12 cellular contexts compared by ENCODE assay signal in the genomic region with DNA sequence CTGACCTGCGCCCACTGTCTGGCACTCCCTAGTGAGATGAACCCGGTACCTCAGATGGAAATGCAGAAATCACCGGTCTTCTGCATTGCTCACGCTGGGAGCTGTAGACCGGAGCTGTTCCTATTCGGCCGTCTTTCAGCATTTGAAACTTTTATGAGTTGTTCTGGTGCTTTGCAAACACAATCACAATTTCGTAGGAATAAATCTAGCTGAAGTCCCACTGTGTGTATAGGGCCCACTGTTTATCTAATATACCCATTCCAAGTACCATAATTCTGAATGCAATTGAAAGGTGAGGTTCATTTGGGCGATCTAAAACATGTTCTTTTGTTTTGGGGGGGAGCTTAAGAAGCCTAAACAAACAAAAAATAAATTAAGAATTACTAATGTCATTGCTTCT.
DNase-seq lines count a peak whose midpoint lies in the region; TF ChIP-seq lines count a peak whose summit lies in the region.
"Had no signal": no experiment of that assay in that cellular context is flagged by ENCODE, and none has a peak within 500 bp of the region (broad histone marks: within the 10 kb centered on the region; RNA-seq: fewer than 3 reads in every experiment).

No MANE protein-coding gene starts in this region.

- peak overlapping the region; percentile 39; the same call in 1 of the 2 replicates for H3K4me2 ChIP-seq in KMS-11

- no peaks in the 10 kb centered on the region for H3K27me3 ChIP-seq in Caco-2 (replicated peaks; ENCODE audit: control insufficient read depth, insufficient read depth, low read length)
- H3K27me3 ChIP-seq in KMS-11 (ENCODE audit: insufficient read depth, low read depth), result no peaks in the 10 kb centered on the region
- H3K27me3 ChIP-seq in breast epithelium, result no peaks in the 10 kb centered on the region
- no peaks in the 10 kb centered on the region for H3K27me3 ChIP-seq in kidney epithelial cell (ENCODE audit: control insufficient read depth, insufficient read depth, low read length)

- H3K4me1 ChIP-seq in Caco-2 (no peaks in the 10 kb centered on the region), KMS-11 (ENCODE audit: low read depth, poor library complexity, severe bottlenecking) (no peaks in the 10 kb centered on the region), breast epithelium (no peaks in the 10 kb centered on the region)

- H3K79me2 ChIP-seq in KMS-11 (ENCODE audit: insufficient read depth, low read depth), result no peaks in the 10 kb centered on the region

- H3K27ac Mint-ChIP-seq in Caco-2 (ENCODE audit: unreplicated experiment), result no peak overlapping the region
- H3K27ac Mint-ChIP-seq: T-cell had no signal

- H3K27me3 Mint-ChIP-seq in Caco-2 (ENCODE audit: insufficient read depth, unreplicated experiment), result peaks cover 3% of the 10 kb centered on the region

- TF ChIP-seq CTCF in Caco-2 (IDR thresholded peaks at IDR 0.05; ENCODE audit: insufficient read depth in 1 of 2, low read depth in 1 of 2, low read length in 1 of 2, severe bottlenecking in 1 of 2, unreplicated experiment in 1 of 2) (no peak), KMS-11 (conservative IDR thresholded peaks at IDR 0.05; ENCODE audit: low read depth, low read length) (no peak), breast epithelium (IDR thresholded peaks at IDR 0.05) (no peak), kidney epithelial cell (IDR thresholded peaks at IDR 0.05; ENCODE audit: insufficient read depth, low read length, poor library complexity, severe bottlenecking) (no peak)

- H3K4me1 Mint-ChIP-seq in Caco-2 (ENCODE audit: low read depth, unreplicated experiment), result peaks cover 6% of the 10 kb centered on the region
- H3K4me1 Mint-ChIP-seq: T-cell had no signal

- no TSS peak for BruUV-seq in Caco-2 (replicated peaks; lab: Mats Ljungman, UMichigan)

- intact Hi-C loops in Caco-2 (cut with micrococcal nuclease; ENCODE audit: unreplicated experiment) (no loop called here), breast epithelium (cut with DNase I; ENCODE audit: low total_unique reads) (no loop called here)

- DNase-seq in Caco-2, result no peak
- no peak for DNase-seq in breast epithelium (ENCODE audit: low spot score in 2 of 2)
- no peak for DNase-seq in kidney epithelial cell (ENCODE audit: low read depth)
- DNase-seq in kidney tubule cell (ENCODE audit: low spot score), result no peak
- DNase-seq in activated CD4-positive, alpha-beta T cell treated with anti-CD3 and anti-CD28 coated beads for 4 hours, result no peak
- DNase-seq in NCI-H226, result no peak
- no peak for DNase-seq in KG1 (lab: John Stamatoyannopoulos, UW)
- DNase-seq: activated CD4-positive, alpha-beta T cell treated with anti-CD3 and anti-CD28 coated beads for 1 hour; mesenchymal stem cell; posterior cingulate gyrus; T-cell had no signal

- no peak for TF ChIP-seq POLR2A in breast epithelium (IDR thresholded peaks at IDR 0.05)

- POLR2A ChIA-PET in Caco-2 (lab: Charles Lee), result interaction anchor here (0.7 kb wide), 1 partner anchor 12 kb away, joined by 3 read pairs; no protein-coding TSS in a partner anchor

- CTCF ChIA-PET in Caco-2 (lab: Charles Lee), result no interaction called here

- H3K9ac ChIP-seq in KMS-11, result peak overlapping the region; percentile 25; the same call in 1 of the 2 replicates

- H3K27ac ChIP-seq in KMS-11 (no peak overlapping the region), breast epithelium (no peak overlapping the region)

- peak overlapping the region; percentile 47 for H3K4me3 Mint-ChIP-seq in Caco-2 (ENCODE audit: unreplicated experiment)
- H3K4me3 Mint-ChIP-seq: T-cell had no signal

- no peaks in the 10 kb centered on the region for H3K9me3 ChIP-seq in Caco-2
- H3K9me3 ChIP-seq in breast epithelium, result no peaks in the 10 kb centered on the region

- no peaks in the 10 kb centered on the region for H3K36me3 Mint-ChIP-seq in Caco-2 (ENCODE audit: insufficient read depth, unreplicated experiment)
- H3K36me3 Mint-ChIP-seq: T-cell had no signal

- H3K36me3 ChIP-seq in Caco-2 (ENCODE audit: control insufficient read depth, insufficient read depth, low read length) (no peaks in the 10 kb centered on the region), KMS-11 (ENCODE audit: insufficient read depth) (no peaks in the 10 kb centered on the region), breast epithelium (no peaks in the 10 kb centered on the region), kidney epithelial cell (ENCODE audit: control insufficient read depth, insufficient read depth, low read length) (no peaks in the 10 kb centered on the region)

- H3K4me3 ChIP-seq in Caco-2 (ENCODE audit: low read depth, low read length) (peak overlapping the region; percentile 18), KMS-11 (IDR thresholded peaks at IDR 0.05; ENCODE audit: insufficient read depth, low read depth, low read length) (no peak overlapping the region), breast epithelium (peak overlapping the region in 2 of 3 donors; percentile 34 to 49), kidney epithelial cell (ENCODE audit: low read depth, low read length) (peak overlapping the region; percentile 36)

- peaks cover 15% of the 10 kb centered on the region for H3K9me3 Mint-ChIP-seq in Caco-2 (ENCODE audit: unreplicated experiment)

- no peaks in the 10 kb centered on the region for H4K20me1 ChIP-seq in KMS-11 (ENCODE audit: insufficient read depth)

- H2AFZ ChIP-seq in KMS-11 (ENCODE audit: low read depth), result peak overlapping the region; percentile 76; the same call in 1 of the 2 replicates
